ENCODE assay signal across 1 cellular context in genomic region chr12:52806169-52806811, GRCh38.
TF ChIP-seq lines count a peak whose summit lies in the region.

No MANE protein-coding gene starts in this region.

TF ChIP-seq in GM23338, 12 proteins besides CTCF, POLR2A, EP300 and RAD21 (continued from another document):
- no peak for TF ChIP-seq REST (IDR thresholded peaks at IDR 0.05; ENCODE audit: unreplicated experiment)
- TF ChIP-seq STAT1 (IDR thresholded peaks at IDR 0.05; ENCODE audit: unreplicated experiment) = no peak
- TF ChIP-seq ZNF331 (CRISPR knock-in tag; IDR thresholded peaks at IDR 0.05; ENCODE audit: low read depth) = no peak
- no peak for TF ChIP-seq EZH2phosphoT487 (IDR thresholded peaks at IDR 0.05; ENCODE audit: unreplicated experiment)
- TF ChIP-seq POLR2AphosphoS5 (IDR thresholded peaks at IDR 0.05; ENCODE audit: low read depth) = no peak
TF ChIP-seq in GM23338: peak in this region for 0.
